Comparison of ENCODE assay signal across 8 cellular contexts in the genomic region with DNA sequence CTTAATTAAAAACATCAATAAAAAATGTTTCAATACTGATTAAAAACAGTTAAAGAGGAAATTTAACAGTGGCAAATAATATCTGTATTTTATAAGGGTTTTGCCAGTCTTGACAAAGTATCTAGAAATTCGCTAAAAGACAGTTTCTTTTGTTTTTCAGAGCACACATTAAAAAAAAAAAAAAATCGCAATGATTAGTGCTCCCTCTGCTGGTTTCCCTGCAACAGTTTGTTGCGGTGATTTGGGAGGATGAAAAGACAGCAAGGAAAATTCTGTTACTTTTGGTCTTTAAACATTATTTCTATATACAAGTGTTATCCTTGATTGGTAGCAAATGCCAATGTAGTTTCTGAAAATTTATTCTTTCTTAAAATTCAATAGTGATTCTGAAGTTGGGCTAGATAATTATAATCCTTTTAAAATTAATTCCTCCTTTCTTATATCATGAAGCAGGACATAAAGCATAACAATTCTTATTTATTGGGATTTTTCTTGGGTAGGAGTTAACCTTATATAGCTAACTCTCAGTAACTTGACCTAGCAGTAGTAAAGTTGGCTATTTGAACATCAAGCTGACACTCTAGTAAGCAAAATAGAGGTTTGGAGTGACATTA. TPM values are rescaled to one million over a fixed set of nuclear protein-coding genes. Genes with fewer than 3 reads are reported as not detected.
A peak's percentile ranks its signal among the peaks of the same experiment; 100 is the strongest.
DNase-seq lines count a peak whose midpoint lies in the region; ATAC-seq, FAIRE-seq and TF ChIP-seq lines count a peak whose summit lies in the region.

No MANE protein-coding gene starts in this region.

- H3K27ac ChIP-seq in VCaP: no peak overlapping the region

- DNase-seq in CD1c-positive myeloid dendritic cell (ENCODE audit: extremely low spot score) (peak; percentile 48), NCI-H1436 treated with DMSO at 0.1 percent for 48 hours (lab: John Stamatoyannopoulos, UW) (no peak)
- DNase-seq in Jurkat, Clone E6-1 (ENCODE audit: low read depth, low spot score): peak; percentile 28
- DNase-seq in activated CD4-positive, CD25-positive, alpha-beta regulatory T cell (lab: John Stamatoyannopoulos, UW): no peak

- TF ChIP-seq CTCF in VCaP (conservative IDR thresholded peaks at IDR 0.05): peak; percentile 87

- no peak for ATAC-seq in GM19395 (IDR thresholded peaks at IDR 0.05; ENCODE audit: unreplicated experiment)
- no peak for ATAC-seq in HG02852 (IDR thresholded peaks at IDR 0.05; ENCODE audit: unreplicated experiment)

- H3K4me3 ChIP-seq in Jurkat, Clone E6-1 (ENCODE audit: low read length): no peak overlapping the region

- FAIRE-seq in islet of Langerhans (lab: Jason Lieb, UNC): peak; percentile 100

RNA-seq across cellular contexts. Expression of gene SPRY2, which starts 23.1 kb away (rescaled TPM):
- 12.7 TPM for polyA plus RNA-seq in Jurkat, Clone E6-1 (2012; ENCODE audit: insufficient read depth, insufficient read length)

Comparison
In these comparisons a context has a peak if more than half of its experiments do, and no peak if none do; other contexts are left out.
1. DNase-seq: peak in CD1c-positive myeloid dendritic cell (single experiment) and Jurkat, Clone E6-1 (single experiment); none in NCI-H1436 treated with DMSO at 0.1 percent for 48 hours (single experiment) and activated CD4-positive, CD25-positive, alpha-beta regulatory T cell (0 of 4).